In genomic region chr5:179866241-179867078, GRCh38 we compare ENCODE assay signal across 11 cellular contexts. TPM values are rescaled to one million over a fixed set of nuclear protein-coding genes. Genes with fewer than 3 reads are reported as not detected.
DNase-seq lines count a peak whose midpoint lies in the region; ATAC-seq, FAIRE-seq and TF ChIP-seq lines count a peak whose summit lies in the region.
"Had no signal": no experiment of that assay in that cellular context is flagged by ENCODE, and none has a peak within 500 bp of the region (broad histone marks: within the 10 kb centered on the region; RNA-seq: fewer than 3 reads in every experiment).

No MANE protein-coding gene starts in this region.

- no peak for DNase-seq in LNCaP clone FGC (ENCODE audit: low read depth)
- DNase-seq in K562 (ENCODE audit: extremely low read depth in 1 of 4, low spot score in 3 of 4) = no peak
- peak; percentile 62 for DNase-seq in sigmoid colon
- no peak for DNase-seq in CD8-positive, alpha-beta memory T cell
- DNase-seq in NCI-H748 (lab: John Stamatoyannopoulos, UW; ENCODE audit: unreplicated experiment) = no peak
- DNase-seq in GM12892 (ENCODE audit: insufficient read length) = no peak
- no peak for DNase-seq in prostate gland (ENCODE audit: low spot score)
- DNase-seq: effector memory CD8-positive, alpha-beta T cell; small intestine; trophoblast cell had no signal

- in situ Hi-C loops in K562 (cut with MboI) = no loop called here

- peaks cover 2% of the 10 kb centered on the region for H3K9me1 ChIP-seq in K562 (ENCODE audit: control insufficient read depth, insufficient read depth, low read length)

- H3K27ac ChIP-seq in K562 (ENCODE audit: extremely low read depth, low read depth, low read length) (no peak overlapping the region), sigmoid colon (no peak overlapping the region), prostate gland (no peak overlapping the region)
- H3K27ac ChIP-seq in CD8-positive, alpha-beta memory T cell (ENCODE audit: low read depth, low read length) = no peak overlapping the region

- H3K79me2 ChIP-seq in K562 (ENCODE audit: control insufficient read depth, insufficient read depth, low read length) = no peaks in the 10 kb centered on the region

- peak overlapping the region in 4 of 8 donors; percentile 36 to 78 (median 58) for H3K27ac Mint-ChIP-seq in CD8-positive, alpha-beta memory T cell

- no peaks in the 10 kb centered on the region for H3K9me3 ChIP-seq in K562 (replicated peaks; ENCODE audit: control insufficient read depth, insufficient read depth, low read depth, low read length)
- no peaks in the 10 kb centered on the region for H3K9me3 ChIP-seq in sigmoid colon
- no peaks in the 10 kb centered on the region for H3K9me3 ChIP-seq in CD8-positive, alpha-beta memory T cell (ENCODE audit: low read length)
- H3K9me3 ChIP-seq in prostate gland = no peaks in the 10 kb centered on the region

- WGBS in K562 (ENCODE audit: insufficient coverage, low coverage, missing lambda C conversion rate) = 87% methylated on average over 18 of the region's 21 CpGs
- WGBS in sigmoid colon, 2 donors = 85 to 87% methylated on average over 21 of the region's 21 CpGs
- 73% methylated on average over 21 of the region's 21 CpGs for WGBS in prostate gland

- H3K27me3 ChIP-seq in K562 (ENCODE audit: control insufficient read depth in 2 of 2, insufficient read depth in 2 of 2, low read length in 2 of 2) (no peaks in the 10 kb centered on the region), sigmoid colon (no peaks in the 10 kb centered on the region), prostate gland (replicated peaks; ENCODE audit: insufficient read depth) (no peaks in the 10 kb centered on the region)
- no peaks in the 10 kb centered on the region for H3K27me3 ChIP-seq in CD8-positive, alpha-beta memory T cell (ENCODE audit: insufficient read depth, low read length, poor library complexity, severe bottlenecking)

- peaks cover 4 to 66% (median 7%) of the 10 kb centered on the region in 3 donors for H3K36me3 Mint-ChIP-seq in CD8-positive, alpha-beta memory T cell

- no peak for TF ChIP-seq RAD21 in K562 (CRISPR knock-in tag; conservative IDR thresholded peaks at IDR 0.05 in 1 of 2, IDR thresholded peaks at IDR 0.05 in 1 of 2)

- no peak for TF ChIP-seq EP300 in K562 (IDR thresholded peaks at IDR 0.05; ENCODE audit: low read length)
- TF ChIP-seq EP300 in sigmoid colon (IDR thresholded peaks at IDR 0.05) = no peak

- POLR2A ChIA-PET in K562 (lab: Yijun Ruan, JAX) = interaction anchor here (0.6 to 1.0 kb wide), 3 partner anchors 8 to 458 kb away, joined by 3 read pairs; no protein-coding TSS in a partner anchor
- POLR2A ChIA-PET in CD8-positive, alpha-beta memory T cell (lab: Charles Lee) = no interaction called here

- CTCF ChIA-PET in K562 (lab: Yijun Ruan, JAX; ENCODE audit: low intra/inter-chr PET ratio) = interaction anchor here (0.5 kb wide), 1 partner anchor 42 kb away, joined by 3 read pairs; no protein-coding TSS in a partner anchor
- CTCF ChIA-PET in CD8-positive, alpha-beta memory T cell (lab: Charles Lee) = interaction anchor here (1.3 kb wide), 1 partner anchor 19 kb away, joined by 4 read pairs; no protein-coding TSS in a partner anchor

- H3K27me3 Mint-ChIP-seq in CD8-positive, alpha-beta memory T cell = no peaks in the 10 kb centered on the region
- H3K27me3 Mint-ChIP-seq: effector memory CD8-positive, alpha-beta T cell had no signal

- no peak overlapping the region for H3K4me3 Mint-ChIP-seq in CD8-positive, alpha-beta memory T cell
- H3K4me3 Mint-ChIP-seq: effector memory CD8-positive, alpha-beta T cell had no signal

- peak overlapping the region in 1 of 2 experiments; percentile 74; a peak in 2 of 4 replicates for H3K9ac ChIP-seq in K562 (ENCODE audit: insufficient read depth in 1 of 2, low read depth in 2 of 2, low read length in 2 of 2)

- no peak overlapping the region for H3K4me2 ChIP-seq in K562 (ENCODE audit: insufficient read depth, low read length)

- TF ChIP-seq CTCF in GM12875 (IDR thresholded peaks at IDR 0.05; ENCODE audit: borderline replicate concordance, insufficient read depth, low read depth, low read length) (peak; percentile 30; the same call in 1 of the 2 replicates), LNCaP clone FGC (IDR thresholded peaks at IDR 0.05; ENCODE audit: control insufficient read depth, extremely low read depth, insufficient read depth) (peak; percentile 22; the same call in 1 of the 2 replicates), K562 (IDR thresholded peaks at IDR 0.05 in 2 of 3, conservative IDR thresholded peaks at IDR 0.05 in 1 of 3; ENCODE audit: insufficient read depth in 2 of 3, low read depth in 1 of 3, low read length in 3 of 3) (no peak), sigmoid colon (IDR thresholded peaks at IDR 0.05) (no peak), prostate gland (IDR thresholded peaks at IDR 0.05) (peak in 1 of 4 experiments; percentile 22)

- no peak for FAIRE-seq in K562 (lab: Jason Lieb, UNC)
- FAIRE-seq in GM12892 (lab: Jason Lieb, UNC) = no peak
- FAIRE-seq: small intestine had no signal

- H4K20me1 ChIP-seq in K562 (replicated peaks; ENCODE audit: control insufficient read depth, insufficient read depth, low read length) = no peaks in the 10 kb centered on the region

- no peak for ATAC-seq in K562
- ATAC-seq: effector memory CD8-positive, alpha-beta T cell had no signal

- no peak for TF ChIP-seq POLR2A in K562 (conservative IDR thresholded peaks at IDR 0.05)
- no peak for TF ChIP-seq POLR2A in sigmoid colon (IDR thresholded peaks at IDR 0.05)
- TF ChIP-seq POLR2A in GM12892 (IDR thresholded peaks at IDR 0.05; ENCODE audit: low read depth, low read length) = no peak
- no peak for TF ChIP-seq POLR2A in prostate gland (IDR thresholded peaks at IDR 0.05)

- BruUV-seq in K562 (replicated peaks; lab: Mats Ljungman, UMichigan) = no TSS peak

- peaks cover 76% of the 10 kb centered on the region; the same call in 2 of the 3 replicates for H3K36me3 ChIP-seq in K562 (ENCODE audit: control insufficient read depth, insufficient read depth, low read length)
- peaks cover 0 to 97% (median 48%) of the 10 kb centered on the region in 4 donors for H3K36me3 ChIP-seq in sigmoid colon
- H3K36me3 ChIP-seq in CD8-positive, alpha-beta memory T cell (ENCODE audit: insufficient read depth, low read length) = no peaks in the 10 kb centered on the region
- H3K36me3 ChIP-seq in prostate gland = peaks cover 0 to 10% of the 10 kb centered on the region in 2 donors

- H3K4me3 ChIP-seq in GM12875 (ENCODE audit: low read depth, low read length) (no peak overlapping the region), LNCaP clone FGC (ENCODE audit: low read depth, low read length) (no peak overlapping the region), K562 (no peak overlapping the region), sigmoid colon (no peak overlapping the region), prostate gland (no peak overlapping the region)
- no peak overlapping the region for H3K4me3 ChIP-seq in CD8-positive, alpha-beta memory T cell (ENCODE audit: low read length)

- H3K4me1 Mint-ChIP-seq in CD8-positive, alpha-beta memory T cell = no peaks in the 10 kb centered on the region

- H3K4me1 ChIP-seq in K562 (replicated peaks in 1 of 2; ENCODE audit: control insufficient read depth in 2 of 2, insufficient read depth in 2 of 2, low read length in 2 of 2) (peaks cover 0 to 26% of the 10 kb centered on the region in 2 experiments; a peak in 3 of 5 replicates), sigmoid colon (no peaks in the 10 kb centered on the region), prostate gland (replicated peaks) (no peaks in the 10 kb centered on the region)
- H3K4me1 ChIP-seq in CD8-positive, alpha-beta memory T cell (ENCODE audit: insufficient read depth, low read length) = no peaks in the 10 kb centered on the region

- intact Hi-C loops in K562 (cut with micrococcal nuclease) = no loop called here
- intact Hi-C loops in sigmoid colon (cut with DNase I) = no loop called here
- intact Hi-C loops in prostate gland (cut with DNase I) = no loop called here

- H3K9me3 Mint-ChIP-seq in CD8-positive, alpha-beta memory T cell = no peaks in the 10 kb centered on the region
- H3K9me3 Mint-ChIP-seq: effector memory CD8-positive, alpha-beta T cell had no signal

- no peak overlapping the region for H2AFZ ChIP-seq in K562 (ENCODE audit: low read depth, low read length)

RNA-seq across cellular contexts. Expression of gene MRNIP, which starts 7.8 kb away (rescaled TPM):
- 168 and 262 TPM in 2 replicates for total RNA-seq in K562 (2011; cell fraction: chromatin; rRNA removed; ENCODE audit: low replicate concordance)
- total RNA-seq in K562 (2011; cell fraction: nucleolus; rRNA removed) = 113 and 114 TPM in 2 replicates
- total RNA-seq in K562 (2011; cell fraction: nucleoplasm; rRNA removed) = 118 and 124 TPM in 2 replicates
- total RNA-seq in K562 (2014; rRNA removed) = 16.8 and 22.7 TPM in 2 replicates
- 7.2 and 9.7 TPM in 2 replicates for total RNA-seq in K562 (2014; rRNA removed; fragmentation: Illumina TruSeq; extraction: Trizol)
- total RNA-seq in K562 (2015; rRNA removed; fragmentation: Illumina TruSeq; extraction: Trizol) = 10.4 and 12.2 TPM in 2 replicates
- 18.4 and 20.7 TPM in 2 replicates for total RNA-seq in K562 (2021)
- 25.6 and 35.4 TPM in 2 replicates for polyA plus RNA-seq in K562 (2011; rRNA removed)
- 18.4 and 20.1 TPM in 2 replicates for polyA plus RNA-seq in K562 (2011; cell fraction: cytosol; rRNA removed)
- polyA plus RNA-seq in K562 (2011; cell fraction: nucleus; rRNA removed) = 148 and 191 TPM in 2 replicates
- polyA plus RNA-seq in K562 (2012) = 18.9 and 21.4 TPM in 2 replicates
- polyA plus RNA-seq in K562 (2014; fragmentation: Illumina TruSeq; extraction: Trizol) = 18.0 and 18.5 TPM in 2 replicates
- 1 to 10 TPM; 3.6 to 6.2 TPM for polyA plus RNA-seq in K562 (2014; fragmentation: Nextera tagmentation; extraction: Ambion mirVana)
- polyA plus RNA-seq in K562 (2014; rRNA removed) = 39.0 and 42.7 TPM in 2 replicates
- 8.8 and 10.6 TPM in 2 replicates for polyA minus RNA-seq in K562 (2011; rRNA and poly(A)+ RNA removed)
- 5.3 and 8.0 TPM in 2 replicates for polyA minus RNA-seq in K562 (2011; cell fraction: cytosol; rRNA and poly(A)+ RNA removed)
- 21.1 and 26.9 TPM in 2 replicates for polyA minus RNA-seq in K562 (2011; cell fraction: nucleus; rRNA and poly(A)+ RNA removed)
- 10 to 100 TPM; 30.7 to 59.8 (median 34.5) TPM for total RNA-seq in sigmoid colon
- 10 to 100 TPM in 2 of 3 donors, 1 to 10 TPM in 1; 8.3 to 20.3 (median 11.4) TPM for polyA plus RNA-seq in sigmoid colon
- 10 to 100 TPM; 23.9 to 27.2 TPM for total RNA-seq in CD8-positive, alpha-beta memory T cell
- polyA plus RNA-seq in CD8-positive, alpha-beta memory T cell = 17.7 TPM
- 23.3 TPM for polyA plus RNA-seq in GM12892 (2012; ENCODE audit: missing spikeins)
- 10 to 100 TPM; 30.0 to 55.2 TPM for total RNA-seq in prostate gland

RNA-seq across cellular contexts. Expression of gene TBC1D9B, which starts 41.2 kb away (rescaled TPM):
- total RNA-seq in K562 (2011; cell fraction: chromatin; rRNA removed; ENCODE audit: low replicate concordance) = 150 and 367 TPM in 2 replicates
- 181 and 203 TPM in 2 replicates for total RNA-seq in K562 (2011; cell fraction: nucleolus; rRNA removed)
- 151 and 162 TPM in 2 replicates for total RNA-seq in K562 (2011; cell fraction: nucleoplasm; rRNA removed)
- 16.1 and 24.0 TPM in 2 replicates for total RNA-seq in K562 (2014; rRNA removed)
- 13.0 and 20.7 TPM in 2 replicates for total RNA-seq in K562 (2014; rRNA removed; fragmentation: Illumina TruSeq; extraction: Trizol)
- total RNA-seq in K562 (2015; rRNA removed; fragmentation: Illumina TruSeq; extraction: Trizol) = 35.8 and 36.6 TPM in 2 replicates
- 54.3 and 59.1 TPM in 2 replicates for total RNA-seq in K562 (2021)
- 33.5 and 46.0 TPM in 2 replicates for polyA plus RNA-seq in K562 (2011; rRNA removed)
- 29.6 and 41.6 TPM in 2 replicates for polyA plus RNA-seq in K562 (2011; cell fraction: cytosol; rRNA removed)
- 213 and 357 TPM in 2 replicates for polyA plus RNA-seq in K562 (2011; cell fraction: nucleus; rRNA removed)
- 42.8 and 54.1 TPM in 2 replicates for polyA plus RNA-seq in K562 (2012)
- 33.7 and 37.5 TPM in 2 replicates for polyA plus RNA-seq in K562 (2014; fragmentation: Illumina TruSeq; extraction: Trizol)
- polyA plus RNA-seq in K562 (2014; fragmentation: Nextera tagmentation; extraction: Ambion mirVana) = 1 to 10 TPM; 2.9 to 4.2 TPM
- 43.7 and 51.0 TPM in 2 replicates for polyA plus RNA-seq in K562 (2014; rRNA removed)
- polyA minus RNA-seq in K562 (2011; rRNA and poly(A)+ RNA removed) = 31.3 and 37.5 TPM in 2 replicates
- polyA minus RNA-seq in K562 (2011; cell fraction: cytosol; rRNA and poly(A)+ RNA removed) = 31.0 and 44.1 TPM in 2 replicates
- 77.8 and 93.6 TPM in 2 replicates for polyA minus RNA-seq in K562 (2011; cell fraction: nucleus; rRNA and poly(A)+ RNA removed)
- 1,000 to 10,000 TPM in 2 of 4 donors, 100 to 1,000 TPM in 2; 291 to 1,545 (median 1,005) TPM for total RNA-seq in sigmoid colon
- 10 to 100 TPM; 35.4 to 83.4 (median 36.8) TPM for polyA plus RNA-seq in sigmoid colon
- 10 to 100 TPM; 73.7 to 74.8 TPM for total RNA-seq in CD8-positive, alpha-beta memory T cell
- polyA plus RNA-seq in CD8-positive, alpha-beta memory T cell = 43.9 TPM
- 35.9 TPM for polyA plus RNA-seq in GM12892 (2012; ENCODE audit: missing spikeins)
- total RNA-seq in prostate gland = 100 to 1,000 TPM in 1 of 2 donors, 10 to 100 TPM in 1; 64.1 to 163 TPM

RNA-seq across cellular contexts. Expression of gene SQSTM1, which starts 45.8 kb away (rescaled TPM):
- total RNA-seq in K562 (2011; cell fraction: chromatin; rRNA removed; ENCODE audit: low replicate concordance) = 89.8 and 300 TPM in 2 replicates
- 389 and 414 TPM in 2 replicates for total RNA-seq in K562 (2011; cell fraction: nucleolus; rRNA removed)
- 172 and 183 TPM in 2 replicates for total RNA-seq in K562 (2011; cell fraction: nucleoplasm; rRNA removed)
- total RNA-seq in K562 (2014; rRNA removed) (148 and 236 TPM in 2 replicates), K562 (2014; rRNA removed; fragmentation: Illumina TruSeq; extraction: Trizol) (32.0 and 37.6 TPM in 2 replicates), K562 (2015; rRNA removed; fragmentation: Illumina TruSeq; extraction: Trizol) (107 and 109 TPM in 2 replicates), K562 (2021) (148 and 151 TPM in 2 replicates), sigmoid colon (100 to 1,000 TPM; 287 to 443 (median 386) TPM), prostate gland (100 to 1,000 TPM; 377 to 527 TPM)
- polyA plus RNA-seq in K562 (2011; rRNA removed) (44.8 and 45.2 TPM in 2 replicates), K562 (2014; fragmentation: Illumina TruSeq; extraction: Trizol) (75.0 and 79.8 TPM in 2 replicates), K562 (2014; fragmentation: Nextera tagmentation; extraction: Ambion mirVana) (1 to 10 TPM; 5.6 to 8.2 TPM), K562 (2014; rRNA removed) (64.0 and 70.7 TPM in 2 replicates), sigmoid colon (100 to 1,000 TPM; 168 to 301 (median 203) TPM)
- 47.2 and 77.9 TPM in 2 replicates for polyA plus RNA-seq in K562 (2011; cell fraction: cytosol; rRNA removed)
- polyA plus RNA-seq in K562 (2011; cell fraction: nucleus; rRNA removed) = 132 and 257 TPM in 2 replicates
- 159 and 567 TPM in 2 replicates for polyA plus RNA-seq in K562 (2012)
- polyA minus RNA-seq in K562 (2011; rRNA and poly(A)+ RNA removed) = 25.0 and 34.0 TPM in 2 replicates
- polyA minus RNA-seq in K562 (2011; cell fraction: cytosol; rRNA and poly(A)+ RNA removed) = 82.1 and 107 TPM in 2 replicates
- 184 and 191 TPM in 2 replicates for polyA minus RNA-seq in K562 (2011; cell fraction: nucleus; rRNA and poly(A)+ RNA removed)
- total RNA-seq in CD8-positive, alpha-beta memory T cell = 100 to 1,000 TPM; 158 to 179 TPM
- 212 TPM for polyA plus RNA-seq in CD8-positive, alpha-beta memory T cell
- 58.6 TPM for polyA plus RNA-seq in GM12892 (2012; ENCODE audit: missing spikeins)

RNA-seq across cellular contexts. Expression of gene MGAT4B, which starts 59.8 kb away (rescaled TPM):
- total RNA-seq in K562 (2011; cell fraction: chromatin; rRNA removed; ENCODE audit: low replicate concordance) = 133 and 442 TPM in 2 replicates
- 330 and 396 TPM in 2 replicates for total RNA-seq in K562 (2011; cell fraction: nucleolus; rRNA removed)
- 200 and 206 TPM in 2 replicates for total RNA-seq in K562 (2011; cell fraction: nucleoplasm; rRNA removed)
- total RNA-seq in K562 (2014; rRNA removed) (75.4 and 97.9 TPM in 2 replicates), K562 (2014; rRNA removed; fragmentation: Illumina TruSeq; extraction: Trizol) (53.9 and 64.8 TPM in 2 replicates), K562 (2015; rRNA removed; fragmentation: Illumina TruSeq; extraction: Trizol) (62.2 and 64.4 TPM in 2 replicates), K562 (2021) (120 and 133 TPM in 2 replicates), sigmoid colon (10 to 100 TPM; 27.8 to 56.8 (median 31.5) TPM), prostate gland (100 to 1,000 TPM in 1 of 2 donors, 10 to 100 TPM in 1; 82.7 to 142 TPM)
- polyA plus RNA-seq in K562 (2011; rRNA removed) (77.2 and 79.8 TPM in 2 replicates), K562 (2014; fragmentation: Illumina TruSeq; extraction: Trizol) (80.2 and 90.3 TPM in 2 replicates), K562 (2014; fragmentation: Nextera tagmentation; extraction: Ambion mirVana) (under 1 TPM; 0.34 to 0.37 TPM), K562 (2014; rRNA removed) (75.9 and 88.5 TPM in 2 replicates), sigmoid colon (100 to 1,000 TPM; 184 to 241 (median 232) TPM)
- 88.2 and 150 TPM in 2 replicates for polyA plus RNA-seq in K562 (2011; cell fraction: cytosol; rRNA removed)
- polyA plus RNA-seq in K562 (2011; cell fraction: nucleus; rRNA removed) = 249 and 384 TPM in 2 replicates
- 107 and 152 TPM in 2 replicates for polyA plus RNA-seq in K562 (2012)
- polyA minus RNA-seq in K562 (2011; rRNA and poly(A)+ RNA removed) = 44.9 and 70.3 TPM in 2 replicates
- polyA minus RNA-seq in K562 (2011; cell fraction: cytosol; rRNA and poly(A)+ RNA removed) = 77.2 and 90.7 TPM in 2 replicates
- polyA minus RNA-seq in K562 (2011; cell fraction: nucleus; rRNA and poly(A)+ RNA removed) = 113 and 122 TPM in 2 replicates
- total RNA-seq in CD8-positive, alpha-beta memory T cell = 100 to 1,000 TPM in 1 of 2 experiments, 10 to 100 TPM in 1; 94.0 to 103 TPM
- polyA plus RNA-seq in CD8-positive, alpha-beta memory T cell = 21.0 TPM
- polyA plus RNA-seq in GM12892 (2012; ENCODE audit: missing spikeins) = 51.3 TPM

Comparison
In these comparisons a context has a peak if more than half of its experiments do, and no peak if none do; other contexts are left out.
1. CTCF ChIP-seq: peak in GM12875 (single experiment) and LNCaP clone FGC (single experiment); none in K562 (0 of 3) and sigmoid colon (0 of 4).